In the genomic region with DNA sequence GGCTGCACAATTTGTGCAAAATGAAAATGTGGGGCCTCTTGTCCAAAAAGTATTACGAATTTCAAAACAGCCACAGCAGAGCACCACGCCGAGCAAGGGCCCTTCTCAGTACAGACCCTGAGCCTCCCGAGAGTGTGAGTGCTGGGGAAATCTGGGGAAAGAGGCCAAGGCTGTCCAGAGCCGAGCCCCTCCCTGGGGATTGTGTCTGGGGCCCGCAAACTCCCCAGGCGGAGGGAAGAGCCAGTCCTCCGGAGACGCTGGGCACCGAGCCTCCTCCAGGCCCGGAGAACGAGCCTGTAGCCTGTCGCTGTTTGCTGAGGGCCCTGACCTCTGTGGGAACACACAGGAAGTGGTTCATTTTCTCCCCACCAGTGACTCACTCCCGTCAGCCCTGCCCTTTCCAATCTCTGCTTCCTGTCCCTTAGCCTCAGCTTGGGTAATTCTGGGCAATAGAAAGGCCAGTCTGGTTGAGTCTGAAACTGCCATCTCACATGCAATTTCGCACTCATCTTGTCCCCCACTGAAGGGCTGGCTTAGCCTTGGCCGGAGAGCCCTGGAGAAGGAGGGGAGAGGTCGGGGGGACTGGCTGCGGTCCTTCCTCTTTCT, we compare ENCODE assay signal across 8 cellular contexts. TPM values are rescaled to one million over a fixed set of nuclear protein-coding genes. Genes with fewer than 3 reads are reported as not detected.
A peak's percentile ranks its signal among the peaks of the same experiment; 100 is the strongest.
DNase-seq lines count a peak whose midpoint lies in the region; ATAC-seq, FAIRE-seq and TF ChIP-seq lines count a peak whose summit lies in the region.

No MANE protein-coding gene starts in this region.

- H3K4me2 ChIP-seq in endothelial cell of umbilical vein (ENCODE audit: insufficient read depth, low read length), result peak overlapping the region; percentile 54

- H3K36me3 Mint-ChIP-seq in naive thymus-derived CD8-positive, alpha-beta T cell, result no peaks in the 10 kb centered on the region

- H3K27me3 Mint-ChIP-seq in naive thymus-derived CD8-positive, alpha-beta T cell, result no peaks in the 10 kb centered on the region

- CTCF ChIA-PET in endothelial cell of umbilical vein (lab: Charles Lee), result interaction anchor here (0.8 to 3.3 kb wide), 15 partner anchors 11 to 1615 kb away, joined by 3 to 21 read pairs (median 5); no protein-coding TSS in a partner anchor

- peak overlapping the region; percentile 55 to 96 (median 88) for H3K27ac Mint-ChIP-seq in naive thymus-derived CD8-positive, alpha-beta T cell

- H2AFZ ChIP-seq in endothelial cell of umbilical vein (ENCODE audit: low read depth, low read length), result peak overlapping the region; percentile 75

- peak overlapping the region; percentile 73 for H3K9ac ChIP-seq in endothelial cell of umbilical vein (replicated peaks; ENCODE audit: extremely low read depth, insufficient read depth, low read length)

- H3K36me3 ChIP-seq in endothelial cell of umbilical vein (ENCODE audit: control insufficient read depth in 2 of 2, extremely low read depth in 1 of 2, insufficient read depth in 2 of 2, low read length in 2 of 2), result no peaks in the 10 kb centered on the region

- peak; percentile 98 for ATAC-seq in GM18502 (IDR thresholded peaks at IDR 0.05; ENCODE audit: poor library complexity, unreplicated experiment)
- ATAC-seq in HG02642 (IDR thresholded peaks at IDR 0.05; ENCODE audit: poor library complexity, unreplicated experiment), result peak; percentile 91
- ATAC-seq in naive thymus-derived CD8-positive, alpha-beta T cell, result peak; percentile 87 to 90
- peak; percentile 97 for ATAC-seq in stimulated activated naive CD8-positive, alpha-beta T cell treated with anti-CD3 and anti-CD28 coated beads, Interleukin-15, Interleukin-2, amounts not matched to agents 100 U/mL and 50 U/mL, for 24 hours

- BruUV-seq in endothelial cell of umbilical vein (replicated peaks; lab: Mats Ljungman, UMichigan), result no TSS peak

- H3K4me1 ChIP-seq in endothelial cell of umbilical vein (ENCODE audit: control insufficient read depth, extremely low read depth, insufficient read depth, low read length), result peaks cover 22% of the 10 kb centered on the region

- H3K27ac ChIP-seq in endothelial cell of umbilical vein (ENCODE audit: insufficient read depth, low read depth, low read length), result peak overlapping the region; percentile 94

- no peaks in the 10 kb centered on the region for H3K27me3 ChIP-seq in endothelial cell of umbilical vein (ENCODE audit: control insufficient read depth in 2 of 2, insufficient read depth in 2 of 2, low read length in 2 of 2)

- FAIRE-seq in endothelial cell of umbilical vein (lab: Jason Lieb, UNC), result peak; percentile 99

- H3K4me3 Mint-ChIP-seq in naive thymus-derived CD8-positive, alpha-beta T cell, result peak overlapping the region; percentile 26 to 78 (median 68)

- peaks cover 9 to 31% (median 27%) of the 10 kb centered on the region in 4 donors for H3K4me1 Mint-ChIP-seq in naive thymus-derived CD8-positive, alpha-beta T cell

- no peaks in the 10 kb centered on the region for H3K9me1 ChIP-seq in endothelial cell of umbilical vein (replicated peaks; ENCODE audit: control insufficient read depth, extremely low read depth, insufficient read depth, low read length)

- no peaks in the 10 kb centered on the region for H3K9me3 Mint-ChIP-seq in naive thymus-derived CD8-positive, alpha-beta T cell

- H3K9me3 ChIP-seq in endothelial cell of umbilical vein (replicated peaks; ENCODE audit: control insufficient read depth, insufficient read depth, low read length), result no peaks in the 10 kb centered on the region

- H3K79me2 ChIP-seq in endothelial cell of umbilical vein (ENCODE audit: control insufficient read depth, insufficient read depth, low read length), result no peaks in the 10 kb centered on the region

- DNase-seq in NCI-H2227 treated with DMSO at 0.1 percent for 48 hours (lab: John Stamatoyannopoulos, UW) (peak; percentile 24), endothelial cell of umbilical vein (ENCODE audit: low read depth, low spot score) (peak; percentile 94), NCI-H1048 (lab: John Stamatoyannopoulos, UW) (no peak)
- DNase-seq in activated CD8-positive, alpha-beta memory T cell treated with anti-CD3 and anti-CD28 coated beads for 24 hours, result peak; percentile 89
- DNase-seq in naive thymus-derived CD8-positive, alpha-beta T cell, result peak in 7 of 10 donors; percentile 34 to 62 (median 38)
- DNase-seq in stimulated activated naive CD8-positive, alpha-beta T cell treated with anti-CD3 and anti-CD28 coated beads, Interleukin-15, Interleukin-2, amounts not matched to agents 100 U/mL and 50 U/mL, for 24 hours, result peak; percentile 81

- peak; percentile 46 for TF ChIP-seq POLR2A in endothelial cell of umbilical vein (IDR thresholded peaks at IDR 0.05; ENCODE audit: low read depth, low read length)

- dilution Hi-C loops in endothelial cell of umbilical vein (cut with MboI; ENCODE audit: extremely low pct_ligation_motif_present, low sequenced_read_pairs), result no loop called here

- no peaks in the 10 kb centered on the region for H4K20me1 ChIP-seq in endothelial cell of umbilical vein (replicated peaks; ENCODE audit: control insufficient read depth, extremely low read depth, insufficient read depth, low read length)

- no peak for TF ChIP-seq CTCF in endothelial cell of umbilical vein (IDR thresholded peaks at IDR 0.05; ENCODE audit: extremely low read depth in 1 of 2, insufficient read depth in 1 of 2, low read depth in 1 of 2, low read length in 2 of 2)

- H3K4me3 ChIP-seq in endothelial cell of umbilical vein (replicated peaks in 1 of 3; ENCODE audit: insufficient read depth in 1 of 3, low read depth in 1 of 3, low read length in 3 of 3), result peak overlapping the region in 1 of 3 experiments; percentile 34

- POLR2A ChIA-PET in endothelial cell of umbilical vein (lab: Charles Lee), result interaction anchor here (1.2 kb wide), 1 partner anchor 11 kb away, joined by 3 read pairs; no protein-coding TSS in a partner anchor
- POLR2A ChIA-PET in naive thymus-derived CD8-positive, alpha-beta T cell (lab: Charles Lee), result interaction anchor here (1.0 kb wide), 1 partner anchor 8 kb away, joined by 4 read pairs; no protein-coding TSS in a partner anchor

- intact Hi-C loops in endothelial cell of umbilical vein (cut with micrococcal nuclease), result loop anchor here (1.0 to 10.0 kb wide), 10 partner anchors 10 to 1771 kb away; partner anchors contain the start of genes GNA12 and SDK1

TF ChIP-seq in endothelial cell of umbilical vein, 7 proteins besides CTCF, POLR2A, EP300 and RAD21:
- TF ChIP-seq JUN (IDR thresholded peaks at IDR 0.05; ENCODE audit: borderline replicate concordance, insufficient read depth, insufficient read length, low read depth), result peak; percentile 92
- TF ChIP-seq MAX (IDR thresholded peaks at IDR 0.05; ENCODE audit: insufficient read depth, insufficient read length), result no peak
- TF ChIP-seq MYC (IDR thresholded peaks at IDR 0.05; ENCODE audit: low read depth, low read length), result peak; percentile 47
- TF ChIP-seq EZH2 (IDR thresholded peaks at IDR 0.05; ENCODE audit: borderline replicate concordance, low read depth, low read length, severe bottlenecking), result no peak
- peak; percentile 98 for TF ChIP-seq FOS (IDR thresholded peaks at IDR 0.05; ENCODE audit: borderline replicate concordance, insufficient read depth, low read length)
- TF ChIP-seq GATA2 (IDR thresholded peaks at IDR 0.05; ENCODE audit: insufficient read depth, insufficient read length, low read depth, low read length), result no peak
- peak; percentile 99 for TF ChIP-seq POLR2AphosphoS5 (IDR thresholded peaks at IDR 0.05; ENCODE audit: insufficient read depth, low read depth, low read length)

RNA-seq across cellular contexts. Expression of gene GNA12, which starts 19.5 kb away (rescaled TPM):
- total RNA-seq in endothelial cell of umbilical vein, result 56.0 and 63.0 TPM in 2 replicates
- 75.1 and 95.5 TPM in 2 replicates for polyA plus RNA-seq in endothelial cell of umbilical vein
- polyA plus RNA-seq in endothelial cell of umbilical vein (2011; cell fraction: cytosol; rRNA removed), result 71.0 and 81.6 TPM in 2 replicates
- 43.9 and 56.3 TPM in 2 replicates for polyA plus RNA-seq in endothelial cell of umbilical vein (2011; cell fraction: nucleus; rRNA removed)
- 56.8 and 58.8 TPM in 2 replicates for polyA plus RNA-seq in endothelial cell of umbilical vein (2012)
- 106 TPM in 2 replicates for polyA minus RNA-seq in endothelial cell of umbilical vein
- 18.8 TPM for polyA minus RNA-seq in endothelial cell of umbilical vein (2011; cell fraction: cytosol; rRNA and poly(A)+ RNA removed)
- 35.5 and 39.8 TPM in 2 replicates for polyA minus RNA-seq in endothelial cell of umbilical vein (2011; cell fraction: nucleus; rRNA and poly(A)+ RNA removed)
- total RNA-seq in naive thymus-derived CD8-positive, alpha-beta T cell, result 10 to 100 TPM; 18.7 to 21.4 TPM
- 10 to 100 TPM in 1 of 3 donors, 1 to 10 TPM in 2; 4.6 to 13.7 (median 8.5) TPM for polyA plus RNA-seq in naive thymus-derived CD8-positive, alpha-beta T cell
